ENCODE assay signal across 8 cellular contexts in genomic region chr19:1905863-1906375, GRCh38. TPM values are rescaled to one million over a fixed set of nuclear protein-coding genes. Genes with fewer than 3 reads are reported as not detected.
A peak's percentile ranks its signal among the peaks of the same experiment; 100 is the strongest.
DNase-seq lines count a peak whose midpoint lies in the region; ATAC-seq and TF ChIP-seq lines count a peak whose summit lies in the region.

No MANE protein-coding gene starts in this region.

- no peaks in the 10 kb centered on the region for H3K27me3 ChIP-seq in CD4-positive, alpha-beta T cell (ENCODE audit: control insufficient read depth, insufficient read depth, low read length)
- H3K27me3 ChIP-seq in endodermal cell (ENCODE audit: control insufficient read depth, insufficient read depth, low read length, poor library complexity, severe bottlenecking) (no peaks in the 10 kb centered on the region), neuronal stem cell (ENCODE audit: control insufficient read depth in 3 of 3, insufficient read depth in 3 of 3, low read depth in 1 of 3, low read length in 3 of 3) (no peaks in the 10 kb centered on the region)

- ATAC-seq in CD4-positive, alpha-beta T cell (ENCODE audit: poor library complexity): no peak
- ATAC-seq in HG02623 (IDR thresholded peaks at IDR 0.05; ENCODE audit: unreplicated experiment) (no peak), omental fat pad (ENCODE audit: low FRiP score) (no peak)

- no peak overlapping the region for H2AK5ac ChIP-seq in neuronal stem cell (ENCODE audit: low read depth, low read length)

- POLR2A ChIA-PET in CD4-positive, alpha-beta T cell (lab: Charles Lee): interaction anchor here (0.6 to 1.4 kb wide), 4 partner anchors 8 to 41 kb away, joined by 3 to 8 read pairs (median 3); no protein-coding TSS in a partner anchor
- POLR2A ChIA-PET in OCI-LY7 (lab: Charles Lee): no interaction called here

- H3K9ac ChIP-seq in endodermal cell (ENCODE audit: extremely low read depth, low read length, poor library complexity, severe bottlenecking) (peak overlapping the region; percentile 81), neuronal stem cell (ENCODE audit: low read depth, low read length, poor library complexity) (peak overlapping the region; percentile 80)

- H2BK12ac ChIP-seq in neuronal stem cell (ENCODE audit: low read length): no peak overlapping the region

- H3K27me3 Mint-ChIP-seq in CD4-positive, alpha-beta T cell: no peaks in the 10 kb centered on the region
- no peaks in the 10 kb centered on the region for H3K27me3 Mint-ChIP-seq in endodermal cell (ENCODE audit: insufficient read depth)

- H3K79me1 ChIP-seq in neuronal stem cell (ENCODE audit: low read depth, low read length): peaks cover 30% of the 10 kb centered on the region

- peaks cover 5% of the 10 kb centered on the region for H4K20me1 ChIP-seq in OCI-LY7 (ENCODE audit: insufficient read depth, low read length)

- H3K4me3 ChIP-seq in OCI-LY7 (ENCODE audit: low read depth, low read length, poor library complexity, severe bottlenecking) (peak overlapping the region; percentile 71), endodermal cell (ENCODE audit: low read length) (peak overlapping the region; percentile 85), neuronal stem cell (ENCODE audit: low read length in 2 of 2) (peak overlapping the region; percentile 50 to 94)

- H3K79me2 ChIP-seq in OCI-LY7 (ENCODE audit: insufficient read depth, low read depth, low read length): peaks cover 40% of the 10 kb centered on the region

- H2BK15ac ChIP-seq in neuronal stem cell (ENCODE audit: low read length): no peak overlapping the region

- no peak for DNase-seq in CD4-positive, alpha-beta T cell
- DNase-seq in OCI-LY7 (ENCODE audit: low spot score) (no peak), endodermal cell (no peak), neuronal stem cell (ENCODE audit: low spot score) (no peak), GM03348 (ENCODE audit: low spot score) (no peak), omental fat pad (ENCODE audit: low spot score) (no peak)
- DNase-seq in stimulated activated CD4-positive, alpha-beta T cell treated with anti-CD3 and anti-CD28 coated beads, Interleukin-15, amount 100 ng/mL, for 24 hours: no peak

- H3K36me3 Mint-ChIP-seq in CD4-positive, alpha-beta T cell (ENCODE audit: low read depth): no peaks in the 10 kb centered on the region
- H3K36me3 Mint-ChIP-seq in endodermal cell (ENCODE audit: low read depth): peaks cover 18% of the 10 kb centered on the region

- H3K4ac ChIP-seq in neuronal stem cell (ENCODE audit: low read length): no peak overlapping the region

- no peak overlapping the region for H3K14ac ChIP-seq in neuronal stem cell (ENCODE audit: low read length)

- H3K27ac ChIP-seq in CD4-positive, alpha-beta T cell (ENCODE audit: low read depth, low read length): peak overlapping the region; percentile 72
- H3K27ac ChIP-seq in OCI-LY7 (ENCODE audit: low read depth, low read length, poor library complexity, severe bottlenecking) (peak overlapping the region; percentile 97), endodermal cell (ENCODE audit: low read depth, low read length) (no peak overlapping the region), neuronal stem cell (replicated peaks; ENCODE audit: low read length) (no peak overlapping the region)

- peak overlapping the region; percentile 93 for H3K4me3 Mint-ChIP-seq in CD4-positive, alpha-beta T cell
- peak overlapping the region; percentile 65 for H3K4me3 Mint-ChIP-seq in endodermal cell

- WGBS in endodermal cell (ENCODE audit: insufficient coverage in 1 of 2, insufficient read length in 1 of 2), 2 experiments: 89 to 94% methylated on average over 12 to 15 of the region's 15 CpGs
- WGBS in neuronal stem cell (ENCODE audit: extremely low coverage in 2 of 2, insufficient read length in 2 of 2, insufficient replicate concordance in 1 of 2), 2 donors: no CpG with 5 or more reads among the region's 15 CpGs

- H3K9me2 ChIP-seq in OCI-LY7 (ENCODE audit: insufficient read depth, low read length): no peaks in the 10 kb centered on the region

- no peak overlapping the region for H4K91ac ChIP-seq in neuronal stem cell (ENCODE audit: low read depth, low read length, poor library complexity)

- no peak overlapping the region for H4K8ac ChIP-seq in neuronal stem cell (ENCODE audit: low read depth, low read length)

- H3K4me2 ChIP-seq in OCI-LY7 (ENCODE audit: low read length) (peak overlapping the region; percentile 100), neuronal stem cell (ENCODE audit: insufficient read depth, low read length, poor library complexity, severe bottlenecking) (peak overlapping the region; percentile 61)

- H3K9me3 ChIP-seq in CD4-positive, alpha-beta T cell (ENCODE audit: control insufficient read depth, low read length): no peaks in the 10 kb centered on the region
- H3K9me3 ChIP-seq in OCI-LY7 (ENCODE audit: low read length) (no peaks in the 10 kb centered on the region), endodermal cell (ENCODE audit: control insufficient read depth, low read length) (no peaks in the 10 kb centered on the region), neuronal stem cell (replicated peaks in 1 of 2; ENCODE audit: control insufficient read depth in 2 of 2, insufficient read depth in 1 of 2, low read depth in 1 of 2, low read length in 2 of 2) (peaks cover 0 to 1% of the 10 kb centered on the region in 2 donors)

- H3K4me1 Mint-ChIP-seq in CD4-positive, alpha-beta T cell (ENCODE audit: low read depth): peaks cover 42% of the 10 kb centered on the region
- H3K4me1 Mint-ChIP-seq in endodermal cell: peaks cover 4% of the 10 kb centered on the region

- peak overlapping the region; percentile 78 for H3K27ac Mint-ChIP-seq in CD4-positive, alpha-beta T cell
- H3K27ac Mint-ChIP-seq in endodermal cell: peak overlapping the region; percentile 92

- no peak overlapping the region for H2BK120ac ChIP-seq in neuronal stem cell (ENCODE audit: low read depth, low read length)

- CTCF ChIA-PET in CD4-positive, alpha-beta T cell (lab: Charles Lee): interaction anchor here (1.1 kb wide), 1 partner anchor 31 kb away, joined by 3 read pairs; no protein-coding TSS in a partner anchor
- CTCF ChIA-PET in OCI-LY7 (lab: Charles Lee; ENCODE audit: unreplicated experiment): no interaction called here

- H2BK5ac ChIP-seq in neuronal stem cell (ENCODE audit: low read length): no peak overlapping the region

- TF ChIP-seq CTCF in CD4-positive, alpha-beta T cell (IDR thresholded peaks at IDR 0.05): no peak
- TF ChIP-seq CTCF in OCI-LY7 (conservative IDR thresholded peaks at IDR 0.05; ENCODE audit: low read length) (no peak), endodermal cell (conservative IDR thresholded peaks at IDR 0.05) (no peak), omental fat pad (IDR thresholded peaks at IDR 0.05) (no peak)

- H3K36me3 ChIP-seq in OCI-LY7 (ENCODE audit: insufficient read depth, low read length) (peaks cover 8% of the 10 kb centered on the region; the same call in 1 of the 2 replicates), endodermal cell (ENCODE audit: control insufficient read depth, insufficient read depth, low read length) (no peaks in the 10 kb centered on the region), neuronal stem cell (replicated peaks in 1 of 2; ENCODE audit: control insufficient read depth in 2 of 2, insufficient read depth in 2 of 2, low read length in 2 of 2) (peaks cover 6 to 35% of the 10 kb centered on the region in 2 donors)

- intact Hi-C loops in CD4-positive, alpha-beta T cell (cut with DNase I, micrococcal nuclease): loop anchor here (1.0 to 5.0 kb wide), 5 partner anchors 21 to 44 kb away; partner anchors contain the start of genes ABHD17A (in 1 of the 2) and KLF16 (in 1 of the 2)
- intact Hi-C loops in OCI-LY7 (cut with micrococcal nuclease; ENCODE audit: unreplicated experiment): loop anchor here (1.0 to 10.0 kb wide), 4 partner anchors 9 to 179 kb away; no protein-coding TSS in a partner anchor

- H3K9me3 Mint-ChIP-seq in CD4-positive, alpha-beta T cell: no peaks in the 10 kb centered on the region
- no peaks in the 10 kb centered on the region for H3K9me3 Mint-ChIP-seq in endodermal cell

- peak overlapping the region; percentile 44 for H3K18ac ChIP-seq in neuronal stem cell (ENCODE audit: low read length)

- no peak overlapping the region for H3K23ac ChIP-seq in neuronal stem cell (ENCODE audit: low read depth, low read length, poor library complexity)

- H2AFZ ChIP-seq in OCI-LY7 (ENCODE audit: low read length) (no peak overlapping the region; the same call in 1 of the 2 replicates), neuronal stem cell (ENCODE audit: low read length) (no peak overlapping the region)

- no TSS peak for BruUV-seq in OCI-LY7 (replicated peaks; lab: Mats Ljungman, UMichigan)

- H3K4me1 ChIP-seq in OCI-LY7 (ENCODE audit: insufficient read depth, low read length, poor library complexity, severe bottlenecking) (peaks cover 32% of the 10 kb centered on the region), endodermal cell (ENCODE audit: control insufficient read depth, insufficient read depth, low read length) (no peaks in the 10 kb centered on the region), neuronal stem cell (ENCODE audit: control insufficient read depth in 2 of 2, insufficient read depth in 1 of 2, low read depth in 1 of 2, low read length in 2 of 2) (peaks cover 7 to 22% of the 10 kb centered on the region in 2 donors)

RNA-seq across cellular contexts. Expression of gene ADAT3, which starts 0.7 kb away (rescaled TPM):
- total RNA-seq in CD4-positive, alpha-beta T cell: 1 to 10 TPM; 7.9 to 8.2 TPM
- 5.6 and 7.9 TPM in 2 replicates for total RNA-seq in OCI-LY7 (2014; rRNA removed; shearing (Covaris generic))
- 13.1 and 16.4 TPM in 2 replicates for total RNA-seq in OCI-LY7 (2022)
- total RNA-seq in endodermal cell: 10 to 100 TPM in 1 of 2 donors, 1 to 10 TPM in 1; 9.9 to 13.8 TPM
- polyA plus RNA-seq in endodermal cell (2013, experiment 1 of 2): 4.5 TPM
- 3.1 TPM for polyA plus RNA-seq in endodermal cell (2013, experiment 2 of 2)
- 4.4 TPM for polyA plus RNA-seq in neuronal stem cell (2013, experiment 1 of 2)
- 3.8 TPM for polyA plus RNA-seq in neuronal stem cell (2013, experiment 2 of 2)
- total RNA-seq in omental fat pad: 1 to 10 TPM; 2.4 to 6.2 (median 3.9) TPM

RNA-seq across cellular contexts. Expression of gene SCAMP4, which starts 0.7 kb away (rescaled TPM):
- 10 to 100 TPM; 12.7 to 15.4 TPM for total RNA-seq in CD4-positive, alpha-beta T cell
- total RNA-seq in OCI-LY7 (2014; rRNA removed; shearing (Covaris generic)): 13.4 and 21.3 TPM in 2 replicates
- 46.4 and 49.9 TPM in 2 replicates for total RNA-seq in OCI-LY7 (2022)
- 10 to 100 TPM; 69.6 to 75.3 TPM for total RNA-seq in endodermal cell
- polyA plus RNA-seq in endodermal cell (2013, experiment 1 of 2): 46.5 TPM
- 42.9 TPM for polyA plus RNA-seq in endodermal cell (2013, experiment 2 of 2)
- polyA plus RNA-seq in neuronal stem cell (2013, experiment 1 of 2): 49.3 TPM
- 49.1 TPM for polyA plus RNA-seq in neuronal stem cell (2013, experiment 2 of 2)
- 10 to 100 TPM; 38.0 to 57.8 (median 45.6) TPM for total RNA-seq in omental fat pad

RNA-seq across cellular contexts. Expression of gene ABHD17A, which starts 20.6 kb away (rescaled TPM):
- 100 to 1,000 TPM; 156 to 172 TPM for total RNA-seq in CD4-positive, alpha-beta T cell
- total RNA-seq in OCI-LY7 (2014; rRNA removed; shearing (Covaris generic)): 98.7 and 130 TPM in 2 replicates
- total RNA-seq in OCI-LY7 (2022) (64.2 and 71.3 TPM in 2 replicates), endodermal cell (10 to 100 TPM; 50.6 to 52.9 TPM), omental fat pad (100 to 1,000 TPM in 1 of 4 donors, 10 to 100 TPM in 3; 70.1 to 117 (median 87.8) TPM)
- polyA plus RNA-seq in endodermal cell (2013, experiment 1 of 2): 45.1 TPM
- 45.7 TPM for polyA plus RNA-seq in endodermal cell (2013, experiment 2 of 2)
- 44.4 TPM for polyA plus RNA-seq in neuronal stem cell (2013, experiment 1 of 2)
- 44.1 TPM for polyA plus RNA-seq in neuronal stem cell (2013, experiment 2 of 2)

RNA-seq across cellular contexts. Expression of gene CSNK1G2, which starts 35.1 kb away (rescaled TPM):
- 100 to 1,000 TPM; 122 to 127 TPM for total RNA-seq in CD4-positive, alpha-beta T cell
- total RNA-seq in OCI-LY7 (2014; rRNA removed; shearing (Covaris generic)): 133 and 151 TPM in 2 replicates
- total RNA-seq in OCI-LY7 (2022): 95.9 TPM in 2 replicates
- 100 to 1,000 TPM; 111 to 112 TPM for total RNA-seq in endodermal cell
- 107 TPM for polyA plus RNA-seq in endodermal cell (2013, experiment 1 of 2)
- polyA plus RNA-seq in endodermal cell (2013, experiment 2 of 2): 98.1 TPM
- polyA plus RNA-seq in neuronal stem cell (2013, experiment 1 of 2): 162 TPM
- 157 TPM for polyA plus RNA-seq in neuronal stem cell (2013, experiment 2 of 2)
- total RNA-seq in omental fat pad: 10 to 100 TPM; 49.3 to 76.6 (median 52.3) TPM

RNA-seq across cellular contexts. Expression of gene KLF16, which starts 42.5 kb away (rescaled TPM):
- 10 to 100 TPM; 83.8 to 89.2 TPM for total RNA-seq in CD4-positive, alpha-beta T cell
- total RNA-seq in OCI-LY7 (2014; rRNA removed; shearing (Covaris generic)): 9.4 and 9.6 TPM in 2 replicates
- total RNA-seq in OCI-LY7 (2022): 39.1 and 44.4 TPM in 2 replicates
- 10 to 100 TPM; 39.0 to 42.9 TPM for total RNA-seq in endodermal cell
- 19.2 TPM for polyA plus RNA-seq in endodermal cell (2013, experiment 1 of 2)
- 17.1 TPM for polyA plus RNA-seq in endodermal cell (2013, experiment 2 of 2)
- 12.8 TPM for polyA plus RNA-seq in neuronal stem cell (2013, experiment 1 of 2)
- polyA plus RNA-seq in neuronal stem cell (2013, experiment 2 of 2): 12.5 TPM
- total RNA-seq in omental fat pad: 10 to 100 TPM in 1 of 4 donors, 1 to 10 TPM in 3; 4.0 to 19.5 (median 6.7) TPM

Comparison
In these comparisons a context has a peak if more than half of its experiments do, and no peak if none do; other contexts are left out.
1. H3K27ac ChIP-seq: peak in CD4-positive, alpha-beta T cell (single experiment) and OCI-LY7 (single experiment); none in endodermal cell (single experiment) and neuronal stem cell (single experiment).
2. Peak in every context shown above with its lines, with median percentiles within 50 percentile points of each other: H3K4me3 ChIP-seq.